ENCODE assay signal across 1 cellular context in the genomic region with DNA sequence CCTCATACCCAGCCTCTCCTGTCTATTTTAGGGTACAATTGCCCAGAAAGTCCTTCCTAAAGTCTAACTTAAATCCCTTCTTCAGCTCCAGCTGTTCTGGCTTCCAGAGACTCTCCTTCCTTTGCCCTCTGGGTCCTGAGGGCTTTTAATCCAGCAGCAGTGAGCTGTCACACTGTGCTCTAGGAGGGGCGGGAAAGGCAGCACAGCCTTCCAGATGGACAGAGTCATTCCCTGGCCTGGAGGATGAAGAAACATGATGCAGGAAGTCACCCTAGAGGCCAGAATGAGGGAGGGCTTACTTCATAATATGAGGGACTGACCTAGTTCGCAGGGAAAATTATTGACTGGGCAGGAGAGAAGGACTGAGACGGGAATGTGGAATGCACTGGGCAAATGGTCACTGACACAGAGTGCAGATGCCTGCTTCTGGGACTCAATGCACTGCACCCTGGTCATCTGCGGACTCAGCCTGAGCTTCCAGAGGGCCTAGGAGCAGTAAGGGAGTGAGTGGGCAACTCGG.
TF ChIP-seq lines count a peak whose summit lies in the region.

No MANE protein-coding gene starts in this region.

TF ChIP-seq in K562, 482 proteins besides CTCF, POLR2A, EP300 and RAD21 (continued from another document):
- TF ChIP-seq KDM1A (IDR thresholded peaks at IDR 0.05), result peak; percentile 22 to 38; a peak in 1 of 4 replicates
- no peak for TF ChIP-seq ZNF561 (CRISPR knock-in tag; conservative IDR thresholded peaks at IDR 0.05)
- TF ChIP-seq HEY1 (CRISPR knock-in tag; IDR thresholded peaks at IDR 0.05; ENCODE audit: borderline replicate concordance), result no peak
- TF ChIP-seq, protein P1, sequence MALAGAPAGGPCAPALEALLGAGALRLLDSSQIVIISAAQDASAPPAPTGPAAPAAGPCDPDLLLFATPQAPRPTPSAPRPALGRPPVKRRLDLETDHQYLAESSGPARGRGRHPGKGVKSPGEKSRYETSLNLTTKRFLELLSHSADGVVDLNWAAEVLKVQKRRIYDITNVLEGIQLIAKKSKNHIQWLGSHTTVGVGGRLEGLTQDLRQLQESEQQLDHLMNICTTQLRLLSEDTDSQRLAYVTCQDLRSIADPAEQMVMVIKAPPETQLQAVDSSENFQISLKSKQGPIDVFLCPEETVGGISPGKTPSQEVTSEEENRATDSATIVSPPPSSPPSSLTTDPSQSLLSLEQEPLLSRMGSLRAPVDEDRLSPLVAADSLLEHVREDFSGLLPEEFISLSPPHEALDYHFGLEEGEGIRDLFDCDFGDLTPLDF (CRISPR knock-in tag; IDR thresholded peaks at IDR 0.05), result no peak
TF ChIP-seq in K562: peak in this region for 7.
